1 cellular context compared by ENCODE assay signal in the genomic region with DNA sequence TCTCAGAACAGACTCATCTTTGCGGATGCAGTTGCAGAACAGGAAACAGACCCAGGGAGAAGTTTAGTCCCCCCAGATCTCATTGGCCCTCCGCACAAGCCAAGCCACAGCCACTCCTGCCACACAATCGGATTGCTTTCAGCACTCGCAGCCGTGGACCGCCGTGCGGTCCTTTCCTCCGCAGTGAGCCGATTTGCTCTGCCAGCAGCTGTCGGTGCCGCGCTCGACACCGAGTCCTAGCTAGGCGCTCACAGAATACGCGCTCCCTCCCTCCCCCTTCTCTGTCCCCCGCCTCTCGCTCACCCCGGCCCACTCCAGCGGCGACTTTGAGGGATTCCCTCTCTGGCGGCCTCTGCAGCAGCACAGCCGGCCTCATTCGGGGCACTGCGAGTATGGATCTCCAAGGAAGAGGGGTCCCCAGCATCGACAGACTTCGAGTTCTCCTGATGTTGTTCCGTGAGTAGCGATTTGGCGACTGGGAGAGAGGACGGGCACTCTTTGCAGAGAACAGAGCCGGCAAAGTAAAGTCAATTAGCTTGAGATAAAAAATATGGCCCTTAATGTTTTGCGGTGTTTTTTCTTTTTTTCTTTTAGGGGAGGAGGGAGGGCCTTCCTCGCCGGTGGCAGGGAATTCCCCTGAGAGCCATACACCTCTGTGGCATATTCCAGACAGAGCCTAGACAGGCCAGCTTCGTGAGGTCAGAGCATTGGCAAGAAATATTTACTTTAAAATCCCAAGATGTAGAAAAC.
TF ChIP-seq lines count a peak whose summit lies in the region.

A gene with protein sequence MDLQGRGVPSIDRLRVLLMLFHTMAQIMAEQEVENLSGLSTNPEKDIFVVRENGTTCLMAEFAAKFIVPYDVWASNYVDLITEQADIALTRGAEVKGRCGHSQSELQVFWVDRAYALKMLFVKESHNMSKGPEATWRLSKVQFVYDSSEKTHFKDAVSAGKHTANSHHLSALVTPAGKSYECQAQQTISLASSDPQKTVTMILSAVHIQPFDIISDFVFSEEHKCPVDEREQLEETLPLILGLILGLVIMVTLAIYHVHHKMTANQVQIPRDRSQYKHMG (plus strand): TSS at position 130 of the 750 bp plus-strand sequence. CDS start 263 bp downstream, at position 393.

TF ChIP-seq in SK-N-SH treated with all-trans-retinoic acid at 6 μM for 48 hours, 23 proteins besides CTCF, POLR2A, EP300 and RAD21 (continued from another document):
- TF ChIP-seq, protein P1, sequence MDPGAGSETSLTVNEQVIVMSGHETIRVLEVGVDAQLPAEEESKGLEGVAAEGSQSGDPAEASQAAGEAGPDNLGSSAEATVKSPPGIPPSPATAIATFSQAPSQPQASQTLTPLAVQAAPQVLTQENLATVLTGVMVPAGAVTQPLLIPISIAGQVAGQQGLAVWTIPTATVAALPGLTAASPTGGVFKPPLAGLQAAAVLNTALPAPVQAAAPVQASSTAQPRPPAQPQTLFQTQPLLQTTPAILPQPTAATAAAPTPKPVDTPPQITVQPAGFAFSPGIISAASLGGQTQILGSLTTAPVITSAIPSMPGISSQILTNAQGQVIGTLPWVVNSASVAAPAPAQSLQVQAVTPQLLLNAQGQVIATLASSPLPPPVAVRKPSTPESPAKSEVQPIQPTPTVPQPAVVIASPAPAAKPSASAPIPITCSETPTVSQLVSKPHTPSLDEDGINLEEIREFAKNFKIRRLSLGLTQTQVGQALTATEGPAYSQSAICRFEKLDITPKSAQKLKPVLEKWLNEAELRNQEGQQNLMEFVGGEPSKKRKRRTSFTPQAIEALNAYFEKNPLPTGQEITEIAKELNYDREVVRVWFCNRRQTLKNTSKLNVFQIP (CRISPR knock-in tag; IDR thresholded peaks at IDR 0.05; ENCODE audit: borderline replicate concordance, low read depth) = no peak
